11 cellular contexts compared by ENCODE assay signal in the genomic region with DNA sequence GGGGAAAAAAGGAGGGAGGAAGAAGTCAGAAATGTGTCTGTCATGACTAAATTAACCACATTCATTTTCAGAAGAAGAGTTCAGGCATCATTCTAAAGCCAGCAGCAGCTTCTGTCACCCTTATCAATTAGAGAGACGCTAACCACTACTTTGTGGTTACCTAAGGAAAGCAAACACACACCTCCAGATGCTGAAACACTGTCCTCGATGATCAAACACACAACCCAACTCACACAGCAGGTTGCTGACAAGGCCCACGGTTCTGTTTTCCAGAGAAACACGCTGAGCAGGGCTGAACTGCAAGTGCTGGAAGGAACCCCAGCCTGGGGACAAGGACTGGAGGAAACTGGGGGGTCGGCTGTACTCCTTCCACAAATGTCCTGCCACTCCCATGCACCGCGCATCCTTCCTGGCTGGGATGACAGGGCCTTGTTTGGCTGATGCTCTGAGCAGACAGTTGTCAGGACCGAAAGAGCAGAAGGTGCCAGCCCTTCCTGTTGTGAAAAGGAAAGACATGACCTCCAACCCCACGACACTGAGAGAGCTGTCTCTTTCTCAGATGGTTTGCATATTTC. TPM values are rescaled to one million over a fixed set of nuclear protein-coding genes. Genes with fewer than 3 reads are reported as not detected.
A peak's percentile ranks its signal among the peaks of the same experiment; 100 is the strongest.
DNase-seq lines count a peak whose midpoint lies in the region; ATAC-seq, FAIRE-seq and TF ChIP-seq lines count a peak whose summit lies in the region.
"Had no signal": no experiment of that assay in that cellular context is flagged by ENCODE, and none has a peak within 500 bp of the region (broad histone marks: within the 10 kb centered on the region; RNA-seq: fewer than 3 reads in every experiment).

No MANE protein-coding gene starts in this region.

- H3K4me3 ChIP-seq in HepG2 (replicated peaks in 1 of 3; ENCODE audit: insufficient read depth in 1 of 3, low read depth in 2 of 3, low read length in 3 of 3) (peak overlapping the region in 1 of 3 experiments; percentile 17; a peak in 1 of 6 replicates), right lobe of liver (no peak overlapping the region), lower lobe of right lung (peak overlapping the region; percentile 27), urinary bladder (ENCODE audit: low read depth, low read length) (no peak overlapping the region), Caco-2 (ENCODE audit: low read depth, low read length) (no peak overlapping the region)
- H3K4me3 ChIP-seq: breast epithelium had no signal

- no peak for TF ChIP-seq RAD21 in HepG2 (CRISPR knock-in tag; IDR thresholded peaks at IDR 0.05)

- no peak for TF ChIP-seq CTCF in HepG2 (CRISPR knock-in tag; IDR thresholded peaks at IDR 0.05)
- TF ChIP-seq CTCF in right lobe of liver (IDR thresholded peaks at IDR 0.05), result no peak
- no peak for TF ChIP-seq CTCF in lower lobe of right lung (IDR thresholded peaks at IDR 0.05)
- TF ChIP-seq CTCF in Caco-2 (IDR thresholded peaks at IDR 0.05; ENCODE audit: insufficient read depth in 1 of 2, low read depth in 1 of 2, low read length in 1 of 2, severe bottlenecking in 1 of 2, unreplicated experiment in 1 of 2), result no peak

- in situ Hi-C loops in HepG2 (cut with HindIII; ENCODE audit: extremely low pct_ligation_motif_present, low pct_unique_long_range_greater_than_20kb), result no loop called here

- H3K9ac ChIP-seq in HepG2 (ENCODE audit: insufficient read depth, low read depth, low read length), result no peak overlapping the region

- H2AFZ ChIP-seq in HepG2 (ENCODE audit: low read length), result no peak overlapping the region

- TF ChIP-seq POLR2A in HepG2 (IDR thresholded peaks at IDR 0.05; ENCODE audit: insufficient read depth in 1 of 2, low read depth in 2 of 2, low read length in 2 of 2) (no peak), right lobe of liver (IDR thresholded peaks at IDR 0.05) (no peak)

- DNase-seq in HepG2 (ENCODE audit: low spot score) (no peak), right lobe of liver (no peak), lower lobe of right lung (no peak), HK-2 (ENCODE audit: unreplicated experiment) (no peak), inferior parietal cortex (ENCODE audit: extremely low spot score) (no peak), Caco-2 (no peak)
- peak; percentile 70 for DNase-seq in activated CD8-positive, alpha-beta T cell treated with anti-CD3 and anti-CD28 coated beads, Interleukin-2, amount 10 ng/mL, durations not matched to agents 7 days and 5 days
- DNase-seq: ACHN, NCI-H510A had no signal

- H3K79me2 ChIP-seq in HepG2 (ENCODE audit: insufficient read depth, low read length), result no peaks in the 10 kb centered on the region

- no peaks in the 10 kb centered on the region for H3K9me3 Mint-ChIP-seq in activated CD8-positive, alpha-beta T cell treated with anti-CD3 and anti-CD28 coated beads, Interleukin-2, amount 10 ng/mL, durations not matched to agents 7 days and 5 days (ENCODE audit: insufficient read depth)
- H3K9me3 Mint-ChIP-seq in Caco-2 (ENCODE audit: unreplicated experiment), result no peaks in the 10 kb centered on the region

- POLR2A ChIA-PET in HepG2 (lab: Yijun Ruan, JAX), result no interaction called here
- POLR2A ChIA-PET in activated CD8-positive, alpha-beta T cell treated with anti-CD3 and anti-CD28 coated beads, Interleukin-2, amount 10 ng/mL, durations not matched to agents 7 days and 5 days (lab: Charles Lee), result interaction anchor here (0.6 to 3.5 kb wide), 23 partner anchors 9 to 701 kb away, joined by 3 to 106 read pairs (median 4); a partner anchor contains a TSS
- POLR2A ChIA-PET in Caco-2 (lab: Charles Lee), result no interaction called here

- intact Hi-C loops in HepG2 (cut with micrococcal nuclease; ENCODE audit: unreplicated experiment) (no loop called here), right lobe of liver (cut with DNase I) (no loop called here), lower lobe of right lung (cut with DNase I) (no loop called here), Caco-2 (cut with micrococcal nuclease; ENCODE audit: unreplicated experiment) (no loop called here)

- no peaks in the 10 kb centered on the region for H4K20me1 ChIP-seq in HepG2 (ENCODE audit: insufficient read depth, low read length)

- peak overlapping the region; percentile 56 for H3K4me2 ChIP-seq in HepG2 (ENCODE audit: low read depth, low read length)

- CTCF ChIA-PET in HepG2 (lab: Yijun Ruan, JAX; ENCODE audit: low intra/inter-chr PET ratio, low total read pairs), result no interaction called here
- CTCF ChIA-PET in activated CD8-positive, alpha-beta T cell treated with anti-CD3 and anti-CD28 coated beads, Interleukin-2, amount 10 ng/mL, durations not matched to agents 7 days and 5 days (lab: Charles Lee), result interaction anchor here (0.6 to 3.1 kb wide), 26 partner anchors 9 to 341 kb away, joined by 3 to 57 read pairs (median 4); a partner anchor contains a TSS
- CTCF ChIA-PET in Caco-2 (lab: Charles Lee), result no interaction called here

- 30% methylated on average over 9 of the region's 9 CpGs for WGBS in HepG2 (ENCODE audit: low lambda C conversion rate)
- WGBS in right lobe of liver (ENCODE audit: insufficient coverage, low coverage, low lambda C conversion rate, missing lambda C conversion rate), result 20% methylated on average over 5 of the region's 9 CpGs
- WGBS in urinary bladder, result 63% methylated on average over 9 of the region's 9 CpGs

- H3K4me3 Mint-ChIP-seq in activated CD8-positive, alpha-beta T cell treated with anti-CD3 and anti-CD28 coated beads, Interleukin-2, amount 10 ng/mL, durations not matched to agents 7 days and 5 days, result peak overlapping the region; percentile 83
- no peak overlapping the region for H3K4me3 Mint-ChIP-seq in Caco-2 (ENCODE audit: unreplicated experiment)

- H3K36me3 ChIP-seq in HepG2 (replicated peaks in 1 of 2; ENCODE audit: control insufficient read depth in 1 of 2, insufficient read depth in 2 of 2, low read length in 2 of 2) (no peaks in the 10 kb centered on the region), right lobe of liver (no peaks in the 10 kb centered on the region), lower lobe of right lung (no peaks in the 10 kb centered on the region), urinary bladder (ENCODE audit: insufficient read depth) (no peaks in the 10 kb centered on the region), Caco-2 (ENCODE audit: control insufficient read depth, insufficient read depth, low read length) (no peaks in the 10 kb centered on the region)
- H3K36me3 ChIP-seq: breast epithelium had no signal

- peak overlapping the region; percentile 99 for H3K27ac Mint-ChIP-seq in activated CD8-positive, alpha-beta T cell treated with anti-CD3 and anti-CD28 coated beads, Interleukin-2, amount 10 ng/mL, durations not matched to agents 7 days and 5 days
- no peak overlapping the region for H3K27ac Mint-ChIP-seq in Caco-2 (ENCODE audit: unreplicated experiment)

- FAIRE-seq in HepG2 (lab: Jason Lieb, UNC), result no peak

- ATAC-seq in HepG2 (peak; percentile 26; the same call in 1 of the 3 replicates), right lobe of liver (no peak), lower lobe of right lung (peak; percentile 46 to 59)
- ATAC-seq in activated CD8-positive, alpha-beta T cell treated with anti-CD3 and anti-CD28 coated beads, Interleukin-2, amount 10 ng/mL, durations not matched to agents 7 days and 5 days, result peak; percentile 85

- no peak for TF ChIP-seq EP300 in HepG2 (IDR thresholded peaks at IDR 0.05; ENCODE audit: low read depth in 2 of 2, low read length in 2 of 2)
- TF ChIP-seq EP300 in HepG2 (CRISPR knock-in tag; IDR thresholded peaks at IDR 0.05; ENCODE audit: borderline replicate concordance), result no peak

- H3K9me3 ChIP-seq in HepG2 (ENCODE audit: low read length) (no peaks in the 10 kb centered on the region), right lobe of liver (no peaks in the 10 kb centered on the region), lower lobe of right lung (no peaks in the 10 kb centered on the region), Caco-2 (no peaks in the 10 kb centered on the region)
- H3K9me3 ChIP-seq: breast epithelium had no signal

- H3K27me3 Mint-ChIP-seq in activated CD8-positive, alpha-beta T cell treated with anti-CD3 and anti-CD28 coated beads, Interleukin-2, amount 10 ng/mL, durations not matched to agents 7 days and 5 days (ENCODE audit: low read depth), result no peaks in the 10 kb centered on the region
- peaks cover 5% of the 10 kb centered on the region for H3K27me3 Mint-ChIP-seq in Caco-2 (ENCODE audit: insufficient read depth, unreplicated experiment)

- H3K27ac ChIP-seq in HepG2 (ENCODE audit: extremely low read length, insufficient read depth, low read length), result no peak overlapping the region
- H3K27ac ChIP-seq in right lobe of liver, result no peak overlapping the region
- H3K27ac ChIP-seq in lower lobe of right lung, result peak overlapping the region; percentile 62
- H3K27ac ChIP-seq in urinary bladder (ENCODE audit: low read depth), result peak overlapping the region; percentile 11
- H3K27ac ChIP-seq: breast epithelium had no signal

- BruUV-seq in HepG2 (replicated peaks; lab: Mats Ljungman, UMichigan) (no TSS peak), Caco-2 (replicated peaks; lab: Mats Ljungman, UMichigan) (no TSS peak)

- peaks cover 0 to 2% of the 10 kb centered on the region in 2 experiments; a peak in 2 of 5 replicates for H3K27me3 ChIP-seq in HepG2 (ENCODE audit: control insufficient read depth in 1 of 2, insufficient read depth in 2 of 2, low read length in 2 of 2)
- no peaks in the 10 kb centered on the region for H3K27me3 ChIP-seq in right lobe of liver
- H3K27me3 ChIP-seq in lower lobe of right lung (ENCODE audit: low read depth), result no peaks in the 10 kb centered on the region
- H3K27me3 ChIP-seq in Caco-2 (replicated peaks; ENCODE audit: control insufficient read depth, insufficient read depth, low read length), result no peaks in the 10 kb centered on the region; the same call in 1 of the 2 replicates
- H3K27me3 ChIP-seq: breast epithelium had no signal

- H3K4me1 Mint-ChIP-seq in activated CD8-positive, alpha-beta T cell treated with anti-CD3 and anti-CD28 coated beads, Interleukin-2, amount 10 ng/mL, durations not matched to agents 7 days and 5 days (ENCODE audit: low read depth), result peaks cover 75% of the 10 kb centered on the region
- no peaks in the 10 kb centered on the region for H3K4me1 Mint-ChIP-seq in Caco-2 (ENCODE audit: low read depth, unreplicated experiment)

- H3K36me3 Mint-ChIP-seq in activated CD8-positive, alpha-beta T cell treated with anti-CD3 and anti-CD28 coated beads, Interleukin-2, amount 10 ng/mL, durations not matched to agents 7 days and 5 days (ENCODE audit: low read depth), result peaks cover 51% of the 10 kb centered on the region
- no peaks in the 10 kb centered on the region for H3K36me3 Mint-ChIP-seq in Caco-2 (ENCODE audit: insufficient read depth, unreplicated experiment)

- H3K4me1 ChIP-seq in HepG2 (ENCODE audit: insufficient read depth, low read length) (peaks cover 10% of the 10 kb centered on the region), right lobe of liver (no peaks in the 10 kb centered on the region), lower lobe of right lung (peaks cover 14% of the 10 kb centered on the region), urinary bladder (ENCODE audit: insufficient read depth) (no peaks in the 10 kb centered on the region), Caco-2 (no peaks in the 10 kb centered on the region)
- H3K4me1 ChIP-seq: breast epithelium had no signal

RNA-seq across cellular contexts. Expression of a gene that starts 36.6 kb away (rescaled TPM):
- 0.35 and 0.60 TPM in 2 replicates for total RNA-seq in HepG2 (2016; rRNA removed; fragmentation: Illumina TruSeq; extraction: Trizol)
- total RNA-seq in HepG2 (2016; cell fraction: cytosol; rRNA removed; fragmentation: Illumina TruSeq; extraction: Trizol; ENCODE audit: low read depth), result 0.20 and 0.35 TPM in 2 replicates
- 0.28 and 0.58 TPM in 2 replicates for total RNA-seq in HepG2 (2016; cell fraction: insoluble cytoplasmic fraction; rRNA removed; fragmentation: Illumina TruSeq; extraction: Trizol)
- total RNA-seq in HepG2 (2016; cell fraction: membrane; rRNA removed; fragmentation: Illumina TruSeq; extraction: Trizol), result 0.34 and 0.38 TPM in 2 replicates
- 0.37 and 0.41 TPM in 2 replicates for total RNA-seq in HepG2 (2016; cell fraction: nucleus; rRNA removed; fragmentation: Illumina TruSeq; extraction: Trizol)
- polyA plus RNA-seq in HepG2 (2011; rRNA removed), result 0.05 and 0.13 TPM in 2 replicates
- polyA plus RNA-seq in HepG2 (2011; cell fraction: cytosol; rRNA removed), result 0.05 TPM in 2 replicates
- 0.03 and 0.06 TPM in 2 replicates for polyA plus RNA-seq in HepG2 (2011; cell fraction: nucleus; rRNA removed)
- polyA plus RNA-seq in HepG2 (2012), result 0.08 and 0.09 TPM in 2 replicates
- 0.14 and 0.18 TPM in 2 replicates for polyA plus RNA-seq in HepG2 (2016; cell fraction: cytosol; fragmentation: Illumina TruSeq; extraction: Trizol; ENCODE audit: low read depth)
- 0.28 and 0.47 TPM in 2 replicates for polyA plus RNA-seq in HepG2 (2016; cell fraction: insoluble cytoplasmic fraction; fragmentation: Illumina TruSeq; extraction: Trizol; ENCODE audit: low read depth)
- 0.11 and 0.28 TPM in 2 replicates for polyA plus RNA-seq in HepG2 (2016; cell fraction: membrane; fragmentation: Illumina TruSeq; extraction: Trizol; ENCODE audit: low read depth)
- polyA plus RNA-seq in HepG2 (2016; cell fraction: nucleus; fragmentation: Illumina TruSeq; extraction: Trizol; ENCODE audit: insufficient read depth, low read depth), result 0.48 TPM in 1 of 2 replicates, not detected in the other
- 0.22 and 2.0 TPM in 2 replicates for polyA minus RNA-seq in HepG2 (2011; rRNA and poly(A)+ RNA removed; ENCODE audit: low replicate concordance)
- not detected in 2 replicates for polyA minus RNA-seq in HepG2 (2011; cell fraction: cytosol; rRNA and poly(A)+ RNA removed)
- polyA minus RNA-seq in HepG2 (2011; cell fraction: nucleus; rRNA and poly(A)+ RNA removed), result 0.26 TPM in 1 of 2 replicates, not detected in the other
- total RNA-seq in right lobe of liver, result under 1 TPM; 0.12 to 0.60 (median 0.16) TPM
- 10 to 100 TPM; 60.1 to 60.9 TPM for total RNA-seq in activated CD8-positive, alpha-beta T cell treated with anti-CD3 and anti-CD28 coated beads, Interleukin-2, amount 10 ng/mL, durations not matched to agents 7 days and 5 days
- 8.1 TPM for total RNA-seq in lower lobe of right lung
- 3.2 TPM for total RNA-seq in urinary bladder
- 0.49 TPM for polyA plus RNA-seq in urinary bladder
- total RNA-seq in Caco-2 (2022), result 1.5 and 2.4 TPM in 2 replicates

Comparison
In these comparisons a context has a peak if more than half of its experiments do, and no peak if none do; other contexts are left out.
1. ATAC-seq: peak in HepG2 (single experiment), activated CD8-positive, alpha-beta T cell treated with anti-CD3 and anti-CD28 coated beads, Interleukin-2, amount 10 ng/mL, durations not matched to agents 7 days and 5 days (single experiment) and lower lobe of right lung (2 of 2); none in right lobe of liver (0 of 4).
2. H3K27ac ChIP-seq: peak in lower lobe of right lung (single experiment) and urinary bladder (single experiment); none in HepG2 (single experiment) and right lobe of liver (0 of 3).